Comparison of ENCODE assay signal across 8 cellular contexts in genomic region chr15:40755821-40756220, GRCh38. TPM values are rescaled to one million over a fixed set of nuclear protein-coding genes. Genes with fewer than 3 reads are reported as not detected.
A peak's percentile ranks its signal among the peaks of the same experiment; 100 is the strongest.
DNase-seq lines count a peak whose midpoint lies in the region; ATAC-seq and TF ChIP-seq lines count a peak whose summit lies in the region.

No MANE protein-coding gene starts in this region.

- no peak for TF ChIP-seq CTCF in right atrium auricular region (IDR thresholded peaks at IDR 0.05)

- DNase-seq in right atrium auricular region (ENCODE audit: low spot score) (no peak), left ventricle myocardium superior (no peak), memory B cell (ENCODE audit: low spot score in 2 of 2) (no peak), aorta (no peak), NCI-H526 treated with DMSO at 0.1 percent for 48 hours (lab: John Stamatoyannopoulos, UW) (no peak), HK-2 (ENCODE audit: unreplicated experiment) (no peak)

- H3K4me3 ChIP-seq in right atrium auricular region (peak overlapping the region; percentile 64 to 92), aorta (ENCODE audit: low read length in 2 of 2) (peak overlapping the region; percentile 46 to 80)

- H3K27me3 ChIP-seq in right atrium auricular region, result no peaks in the 10 kb centered on the region
- H3K27me3 ChIP-seq in aorta (ENCODE audit: control insufficient read depth in 1 of 2, insufficient read depth in 2 of 2, low read length in 1 of 2), result no peaks in the 10 kb centered on the region

- H3K4me3 Mint-ChIP-seq in activated T-helper 17 cell treated with anti-CD3 and anti-CD28 coated beads, Interleukin-2, amount 50 U/mL, for 72 hours, result peak overlapping the region; percentile 90
- peak overlapping the region; percentile 93 for H3K4me3 Mint-ChIP-seq in memory B cell

- WGBS in aorta, 2 donors, result 73 to 74% methylated on average over 11 of the region's 11 CpGs

- H3K9me3 ChIP-seq in right atrium auricular region (no peaks in the 10 kb centered on the region), aorta (ENCODE audit: control insufficient read depth, low read length) (no peaks in the 10 kb centered on the region)

- H3K4me1 ChIP-seq in right atrium auricular region (peaks cover 0 to 14% of the 10 kb centered on the region in 2 donors), aorta (ENCODE audit: control insufficient read depth in 1 of 2, insufficient read depth in 2 of 2, low read length in 2 of 2) (no peaks in the 10 kb centered on the region)

- intact Hi-C loops in left ventricle myocardium superior (cut with micrococcal nuclease) (no loop called here), aorta (cut with DNase I) (loop anchor here in 1 of 2 donors (10.0 kb wide), 2 partner anchors 161 to 191 kb away; partner anchors contain the start of genes CCDC32, KNL1 and RPUSD2)

- no peak for ATAC-seq in left ventricle myocardium superior
- ATAC-seq in activated T-helper 17 cell treated with anti-CD3 and anti-CD28 coated beads, Interleukin-2, amount 50 U/mL, for 72 hours (replicated peaks), result no peak
- ATAC-seq in memory B cell (ENCODE audit: low read depth), result no peak
- no peak for ATAC-seq in aorta (ENCODE audit: low FRiP score)
- ATAC-seq in HG02884 (IDR thresholded peaks at IDR 0.05; ENCODE audit: unreplicated experiment), result no peak

- H3K27ac Mint-ChIP-seq in activated T-helper 17 cell treated with anti-CD3 and anti-CD28 coated beads, Interleukin-2, amount 50 U/mL, for 72 hours, result peak overlapping the region; percentile 97
- H3K27ac Mint-ChIP-seq in memory B cell, result peak overlapping the region; percentile 90

- H3K36me3 ChIP-seq in right atrium auricular region (peaks cover 18% of the 10 kb centered on the region), aorta (ENCODE audit: control insufficient read depth in 1 of 2, insufficient read depth in 2 of 2, low read length in 1 of 2) (peaks cover 0 to under 1% of the 10 kb centered on the region in 2 donors)

- peaks cover 33% of the 10 kb centered on the region for H3K36me3 Mint-ChIP-seq in activated T-helper 17 cell treated with anti-CD3 and anti-CD28 coated beads, Interleukin-2, amount 50 U/mL, for 72 hours (ENCODE audit: low read depth)
- peaks cover 9% of the 10 kb centered on the region for H3K36me3 Mint-ChIP-seq in memory B cell

- peak overlapping the region in 1 of 2 donors; percentile 67 for H3K27ac ChIP-seq in right atrium auricular region
- no peak overlapping the region for H3K27ac ChIP-seq in aorta (ENCODE audit: low read depth in 1 of 2, low read length in 2 of 2)

- peaks cover 20% of the 10 kb centered on the region for H3K4me1 Mint-ChIP-seq in activated T-helper 17 cell treated with anti-CD3 and anti-CD28 coated beads, Interleukin-2, amount 50 U/mL, for 72 hours
- H3K4me1 Mint-ChIP-seq in memory B cell, result peaks cover 3% of the 10 kb centered on the region

- no peaks in the 10 kb centered on the region for H3K27me3 Mint-ChIP-seq in activated T-helper 17 cell treated with anti-CD3 and anti-CD28 coated beads, Interleukin-2, amount 50 U/mL, for 72 hours
- H3K27me3 Mint-ChIP-seq in memory B cell, result no peaks in the 10 kb centered on the region

- H3K9me3 Mint-ChIP-seq in activated T-helper 17 cell treated with anti-CD3 and anti-CD28 coated beads, Interleukin-2, amount 50 U/mL, for 72 hours, result no peaks in the 10 kb centered on the region
- no peaks in the 10 kb centered on the region for H3K9me3 Mint-ChIP-seq in memory B cell

RNA-seq across cellular contexts. Expression of gene RMDN3, which starts 0.8 kb away (rescaled TPM):
- 10 to 100 TPM; 12.4 to 14.4 TPM for total RNA-seq in right atrium auricular region
- total RNA-seq in left ventricle myocardium superior, result 17.9 TPM
- total RNA-seq in activated T-helper 17 cell treated with anti-CD3 and anti-CD28 coated beads, Interleukin-2, amount 50 U/mL, for 72 hours, result 10 to 100 TPM; 18.4 to 30.9 TPM
- total RNA-seq in aorta, result 10 to 100 TPM; 21.1 to 29.1 TPM
- polyA plus RNA-seq in aorta, result 10 to 100 TPM; 27.3 to 29.2 TPM

RNA-seq across cellular contexts. Expression of gene GCHFR, which starts 8.0 kb away (rescaled TPM):
- 10 to 100 TPM in 1 of 2 donors, 1 to 10 TPM in 1; 9.7 to 33.8 TPM for total RNA-seq in right atrium auricular region
- 5.6 TPM for total RNA-seq in left ventricle myocardium superior
- total RNA-seq in activated T-helper 17 cell treated with anti-CD3 and anti-CD28 coated beads, Interleukin-2, amount 50 U/mL, for 72 hours, result 10 to 100 TPM; 46.1 to 50.4 TPM
- total RNA-seq in aorta, result 1 to 10 TPM; 4.5 to 7.7 TPM
- polyA plus RNA-seq in aorta, result 10 to 100 TPM; 21.0 to 48.2 TPM

RNA-seq across cellular contexts. Expression of gene C15orf62, which starts 14.0 kb away (rescaled TPM):
- total RNA-seq in right atrium auricular region (under 1 TPM in 1 of 2 donors, not detected in 1; 0.83 TPM), left ventricle myocardium superior (not detected), aorta (under 1 TPM; 0.19 to 0.87 TPM)
- 1 to 10 TPM; 2.4 to 2.7 TPM for total RNA-seq in activated T-helper 17 cell treated with anti-CD3 and anti-CD28 coated beads, Interleukin-2, amount 50 U/mL, for 72 hours
- under 1 TPM in 1 of 2 donors, not detected in 1; 0.97 TPM for polyA plus RNA-seq in aorta

RNA-seq across cellular contexts. Expression of gene ZFYVE19, which starts 51.1 kb away (rescaled TPM):
- total RNA-seq in right atrium auricular region (10 to 100 TPM; 10.1 to 14.8 TPM), left ventricle myocardium superior (30.9 TPM), aorta (10 to 100 TPM in 1 of 2 donors, 1 to 10 TPM in 1; 9.3 to 17.4 TPM)
- 10 to 100 TPM; 35.9 to 38.7 TPM for total RNA-seq in activated T-helper 17 cell treated with anti-CD3 and anti-CD28 coated beads, Interleukin-2, amount 50 U/mL, for 72 hours
- polyA plus RNA-seq in aorta, result 10 to 100 TPM; 14.5 to 48.0 TPM

RNA-seq across cellular contexts. Expression of gene DNAJC17, which starts 51.5 kb away (rescaled TPM):
- 10 to 100 TPM; 11.6 to 15.7 TPM for total RNA-seq in right atrium auricular region
- total RNA-seq in left ventricle myocardium superior, result 16.2 TPM
- total RNA-seq in activated T-helper 17 cell treated with anti-CD3 and anti-CD28 coated beads, Interleukin-2, amount 50 U/mL, for 72 hours, result 10 to 100 TPM; 30.3 to 34.3 TPM
- 10 to 100 TPM; 29.4 to 34.7 TPM for total RNA-seq in aorta
- polyA plus RNA-seq in aorta, result 10 to 100 TPM; 20.5 to 75.9 TPM
